Comparison of ENCODE assay signal across 14 cellular contexts in genomic region chr1:150061632-150062101, GRCh38. TPM values are rescaled to one million over a fixed set of nuclear protein-coding genes. Genes with fewer than 3 reads are reported as not detected.
DNase-seq lines count a peak whose midpoint lies in the region; ATAC-seq, FAIRE-seq and TF ChIP-seq lines count a peak whose summit lies in the region.
"Had no signal": no experiment of that assay in that cellular context is flagged by ENCODE, and none has a peak within 500 bp of the region (broad histone marks: within the 10 kb centered on the region; RNA-seq: fewer than 3 reads in every experiment).

No MANE protein-coding gene starts in this region.

- H3K4me1 Mint-ChIP-seq in activated T-cell treated with anti-CD3 and anti-CD28 coated beads, Interleukin-2, amount 50 U/mL, for 4 hours (ENCODE audit: low read depth) = peaks cover 9% of the 10 kb centered on the region

- peaks cover 0 to 16% (median 8%) of the 10 kb centered on the region in 4 donors for H3K4me1 ChIP-seq in transverse colon
- H3K4me1 ChIP-seq: uterus had no signal

- no peak for TF ChIP-seq CTCF in astrocyte of the cerebellum (IDR thresholded peaks at IDR 0.05; ENCODE audit: low read depth, low read length, missing control alignments)
- TF ChIP-seq CTCF in transverse colon (IDR thresholded peaks at IDR 0.05) = no peak

- in situ Hi-C loops in astrocyte of the cerebellum (cut with HindIII; ENCODE audit: low sequenced_read_pairs) (loop anchor here (5.0 kb wide), 1 partner anchor 79 kb away; no protein-coding TSS in a partner anchor), transverse colon (cut with MboI; ENCODE audit: low pct_ligation_motif_present in 1 of 4, low pct_unique_long_range_greater_than_20kb in 1 of 4, low sequenced_read_pairs in 3 of 4) (loop anchor here in 1 of 4 donors (25.0 kb wide), 1 partner anchor 101 kb away; no protein-coding TSS in a partner anchor)

- WGBS in transverse colon (ENCODE audit: low coverage in 1 of 2), 2 donors = 52 to 71% methylated on average over 1 to 3 of the region's 3 CpGs

- H3K27me3 Mint-ChIP-seq in activated T-cell treated with anti-CD3 and anti-CD28 coated beads, Interleukin-2, amount 50 U/mL, for 4 hours (ENCODE audit: low read depth) = no peaks in the 10 kb centered on the region
- H3K27me3 Mint-ChIP-seq: activated B cell treated with CpG ODN at 0.5 μM for 24 hours; activated T-helper 17 cell treated with anti-CD3 and anti-CD28 coated beads, Interleukin-2, amount 50 U/mL, for 72 hours had no signal

- no peak for TF ChIP-seq POLR2A in transverse colon (IDR thresholded peaks at IDR 0.05)

- DNase-seq in HEK293T (ENCODE audit: extremely low spot score) (no peak), astrocyte of the cerebellum (ENCODE audit: low read depth) (peak; percentile 93), iPS-NIHi11 (ENCODE audit: low spot score) (peak; percentile 5), transverse colon (no peak), GM19239 (ENCODE audit: insufficient read length, low spot score) (no peak)
- no peak for DNase-seq in activated T-cell treated with anti-CD3 and anti-CD28 coated beads, Interleukin-2, amount 50 U/mL, for 4 hours
- DNase-seq: activated B cell treated with CpG ODN at 0.5 μM for 24 hours, dorsolateral prefrontal cortex, NCI-H1694 had no signal

- no peak for FAIRE-seq in GM19239 (lab: Jason Lieb, UNC)
- FAIRE-seq: islet of Langerhans had no signal

- no peak for ATAC-seq in activated T-cell treated with anti-CD3 and anti-CD28 coated beads, Interleukin-2, amount 50 U/mL, for 4 hours
- no peak for ATAC-seq in GM21360 (IDR thresholded peaks at IDR 0.05; ENCODE audit: unreplicated experiment)
- ATAC-seq: activated T-helper 17 cell treated with anti-CD3 and anti-CD28 coated beads, Interleukin-2, amount 50 U/mL, for 72 hours had no signal

- no peak overlapping the region for H3K4me3 Mint-ChIP-seq in activated T-cell treated with anti-CD3 and anti-CD28 coated beads, Interleukin-2, amount 50 U/mL, for 4 hours
- H3K4me3 Mint-ChIP-seq: activated B cell treated with CpG ODN at 0.5 μM for 24 hours; activated T-helper 17 cell treated with anti-CD3 and anti-CD28 coated beads, Interleukin-2, amount 50 U/mL, for 72 hours had no signal

- CTCF ChIA-PET in HEK293T (lab: Yijun Ruan, JAX) = no interaction called here

- POLR2A ChIA-PET in HEK293T (lab: Yijun Ruan, JAX) = interaction anchor here (1.0 kb wide), 1 partner anchor 174 kb away, joined by 3 read pairs; a partner anchor contains a TSS

- no peaks in the 10 kb centered on the region for H3K36me3 Mint-ChIP-seq in activated T-cell treated with anti-CD3 and anti-CD28 coated beads, Interleukin-2, amount 50 U/mL, for 4 hours (ENCODE audit: insufficient read depth)

- TF ChIP-seq EP300 in transverse colon (IDR thresholded peaks at IDR 0.05; ENCODE audit: low read depth) = no peak

- no peaks in the 10 kb centered on the region for H3K36me3 ChIP-seq in transverse colon
- H3K36me3 ChIP-seq: HAP-1, uterus had no signal

- H3K9me3 ChIP-seq in transverse colon = no peaks in the 10 kb centered on the region
- H3K9me3 ChIP-seq: HAP-1, uterus had no signal

- H3K27ac ChIP-seq in transverse colon = peak overlapping the region; percentile 27 to 64 (median 54)
- H3K27ac ChIP-seq: uterus had no signal

- intact Hi-C loops in transverse colon (cut with DNase I; ENCODE audit: low total_unique reads) = no loop called here

- H3K9me3 Mint-ChIP-seq in activated T-cell treated with anti-CD3 and anti-CD28 coated beads, Interleukin-2, amount 50 U/mL, for 4 hours = no peaks in the 10 kb centered on the region
- H3K9me3 Mint-ChIP-seq: activated B cell treated with CpG ODN at 0.5 μM for 24 hours; activated T-helper 17 cell treated with anti-CD3 and anti-CD28 coated beads, Interleukin-2, amount 50 U/mL, for 72 hours had no signal

- H3K4me3 ChIP-seq in astrocyte of the cerebellum (ENCODE audit: low read depth, low read length) (no peak overlapping the region), transverse colon (no peak overlapping the region)
- H3K4me3 ChIP-seq: dorsolateral prefrontal cortex, HAP-1, uterus had no signal

- H3K27me3 ChIP-seq in transverse colon = no peaks in the 10 kb centered on the region
- H3K27me3 ChIP-seq: dorsolateral prefrontal cortex, uterus had no signal

TF ChIP-seq in HEK293T, 16 proteins besides CTCF, POLR2A, EP300 and RAD21:
- TF ChIP-seq ARNT (IDR thresholded peaks at IDR 0.05) (no peak), PKNOX1 (IDR thresholded peaks at IDR 0.05) (peak; percentile 52)

RNA-seq across cellular contexts. Expression of gene VPS45, which starts 5.9 kb away (rescaled TPM):
- 10 to 100 TPM; 16.1 to 47.5 (median 34.7) TPM for total RNA-seq in transverse colon
- 10 to 100 TPM; 17.8 to 19.9 (median 18.6) TPM for total RNA-seq in activated T-cell treated with anti-CD3 and anti-CD28 coated beads, Interleukin-2, amount 50 U/mL, for 4 hours

RNA-seq across cellular contexts. Expression of gene OTUD7B, which starts 51.1 kb away (rescaled TPM):
- 10 to 100 TPM; 11.3 to 26.8 (median 25.5) TPM for total RNA-seq in transverse colon
- total RNA-seq in activated T-cell treated with anti-CD3 and anti-CD28 coated beads, Interleukin-2, amount 50 U/mL, for 4 hours = 10 to 100 TPM; 40.5 to 48.2 (median 43.2) TPM

Comparison
In these comparisons a context has a peak if more than half of its experiments do, and no peak if none do; other contexts are left out.
1. DNase-seq: peak in astrocyte of the cerebellum (single experiment) and iPS-NIHi11 (single experiment); none in HEK293T (single experiment), transverse colon (single experiment), activated T-cell treated with anti-CD3 and anti-CD28 coated beads, Interleukin-2, amount 50 U/mL, for 4 hours (single experiment) and GM19239 (single experiment).